Comparison of ENCODE assay signal across 8 cellular contexts in the genomic region with DNA sequence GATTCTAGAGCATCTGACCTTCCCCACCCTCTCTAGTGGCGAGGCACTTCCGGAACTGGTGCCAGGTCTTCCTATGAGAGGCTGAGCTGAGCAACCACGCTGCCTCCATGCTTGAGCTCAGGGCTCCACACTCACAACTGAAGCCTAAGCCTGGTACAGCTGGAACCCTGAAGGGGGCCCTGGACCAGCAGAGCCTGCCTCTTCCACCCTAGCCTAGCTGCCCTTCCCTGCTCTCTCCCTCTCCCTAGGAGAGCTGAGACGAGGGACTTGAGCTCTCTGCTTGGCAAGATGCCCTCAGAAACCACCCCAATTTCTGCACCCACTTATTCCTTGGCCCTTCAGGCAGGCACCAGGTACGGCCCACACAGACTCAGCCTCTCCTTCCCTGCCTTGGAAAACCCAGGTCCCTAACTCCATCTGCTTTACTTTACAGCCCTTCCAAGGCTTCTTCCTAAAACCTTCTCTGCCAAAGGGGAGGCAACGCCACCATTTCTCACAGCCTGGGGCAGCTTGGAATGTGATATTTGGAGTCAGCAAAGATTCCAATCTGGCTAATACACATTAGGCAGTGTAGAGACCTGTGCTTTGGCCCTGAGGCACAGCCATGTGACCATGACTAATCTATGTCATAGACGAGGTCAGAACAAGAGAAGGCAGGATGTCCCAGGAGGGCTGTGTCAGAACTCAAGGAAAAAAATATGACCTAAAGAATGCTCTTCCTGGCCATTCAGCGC. TPM values are rescaled to one million over a fixed set of nuclear protein-coding genes. Genes with fewer than 3 reads are reported as not detected.
DNase-seq lines count a peak whose midpoint lies in the region; FAIRE-seq and TF ChIP-seq lines count a peak whose summit lies in the region.

No MANE protein-coding gene starts in this region.

- in situ Hi-C loops in ACHN (cut with HindIII; ENCODE audit: low pct_ligation_motif_present, low pct_unique_long_range_greater_than_20kb, low sequenced_read_pairs), result no loop called here
- in situ Hi-C loops in G401 (cut with HindIII; ENCODE audit: low sequenced_read_pairs), result no loop called here

- DNase-seq in ACHN, result peak; percentile 57
- DNase-seq in H54 (ENCODE audit: insufficient read length, low spot score), result peak; percentile 80
- peak; percentile 83 for DNase-seq in T1000 (lab: John Stamatoyannopoulos, UW)
- DNase-seq in foreskin melanocyte, result peak; percentile 79
- no peak for DNase-seq in HEK293T (ENCODE audit: extremely low spot score)
- DNase-seq in G401 (ENCODE audit: low spot score), result no peak
- no peak for DNase-seq in NCI-H82 (lab: John Stamatoyannopoulos, UW)

- FAIRE-seq in H54 (lab: Jason Lieb, UNC), result peak; percentile 75

- peak overlapping the region; percentile 47 for H3K9ac ChIP-seq in skeletal muscle satellite cell (ENCODE audit: low read depth, low read length)

- POLR2A ChIA-PET in HEK293T (lab: Yijun Ruan, JAX), result no interaction called here

- no peak for TF ChIP-seq POLR2A in H54 (IDR thresholded peaks at IDR 0.05; ENCODE audit: low read depth, low read length)

- CTCF ChIA-PET in HEK293T (lab: Yijun Ruan, JAX), result interaction anchor here (0.8 to 1.6 kb wide), 2 partner anchors 18 to 138 kb away, joined by 3 to 4 read pairs; no protein-coding TSS in a partner anchor

- H3K36me3 ChIP-seq in skeletal muscle satellite cell (ENCODE audit: insufficient read depth, low read length), result peaks cover 17% of the 10 kb centered on the region

- H3K4me2 ChIP-seq in skeletal muscle satellite cell (ENCODE audit: low read length), result peak overlapping the region; percentile 70

- peaks cover 34% of the 10 kb centered on the region for H3K4me1 ChIP-seq in skeletal muscle satellite cell (ENCODE audit: control insufficient read depth, insufficient read depth, low read length)

- no peaks in the 10 kb centered on the region for H3K9me3 ChIP-seq in skeletal muscle satellite cell (replicated peaks; ENCODE audit: low read length)

- H3K4me3 ChIP-seq in skeletal muscle satellite cell (ENCODE audit: low read length), result peak overlapping the region; percentile 44

- no peaks in the 10 kb centered on the region for H3K27me3 ChIP-seq in skeletal muscle satellite cell (ENCODE audit: control insufficient read depth, insufficient read depth, low read length)

TF ChIP-seq in HEK293T, 16 proteins besides CTCF, POLR2A, EP300 and RAD21:
- no peak for TF ChIP-seq FOXK2 (IDR thresholded peaks at IDR 0.05)
- TF ChIP-seq FOXA1 (IDR thresholded peaks at IDR 0.05), result no peak
- no peak for TF ChIP-seq L3MBTL2 (conservative IDR thresholded peaks at IDR 0.05)
- TF ChIP-seq TARDBP (IDR thresholded peaks at IDR 0.05), result no peak
- TF ChIP-seq ZNF384 (IDR thresholded peaks at IDR 0.05), result no peak
- no peak for TF ChIP-seq BHLHE40 (IDR thresholded peaks at IDR 0.05; ENCODE audit: borderline replicate concordance)
- no peak for TF ChIP-seq NFRKB (IDR thresholded peaks at IDR 0.05)
- no peak for TF ChIP-seq LEF1 (IDR thresholded peaks at IDR 0.05; ENCODE audit: borderline replicate concordance)
- no peak for TF ChIP-seq PKNOX1 (IDR thresholded peaks at IDR 0.05)
- TF ChIP-seq ELF4 (IDR thresholded peaks at IDR 0.05), result no peak
- no peak for TF ChIP-seq ARNT (IDR thresholded peaks at IDR 0.05)
- no peak for TF ChIP-seq FOXM1 (IDR thresholded peaks at IDR 0.05; ENCODE audit: borderline replicate concordance)
TF ChIP-seq in HEK293T: peak in this region for 0.

RNA-seq across cellular contexts. Expression of gene COX7A2L, which starts 18.8 kb away (rescaled TPM):
- total RNA-seq in skeletal muscle satellite cell (2012; rRNA removed), result 238 and 255 TPM in 2 replicates
- total RNA-seq in G401 (2014; rRNA removed; shearing (Covaris generic)), result 258 and 299 TPM in 2 replicates

Comparison
In these comparisons a context has a peak if more than half of its experiments do, and no peak if none do; other contexts are left out.
1. DNase-seq: peak in ACHN (single experiment), H54 (single experiment), T1000 (single experiment) and foreskin melanocyte (single experiment); none in HEK293T (single experiment), G401 (single experiment) and NCI-H82 (single experiment).